8 cellular contexts compared by ENCODE assay signal in the genomic region with DNA sequence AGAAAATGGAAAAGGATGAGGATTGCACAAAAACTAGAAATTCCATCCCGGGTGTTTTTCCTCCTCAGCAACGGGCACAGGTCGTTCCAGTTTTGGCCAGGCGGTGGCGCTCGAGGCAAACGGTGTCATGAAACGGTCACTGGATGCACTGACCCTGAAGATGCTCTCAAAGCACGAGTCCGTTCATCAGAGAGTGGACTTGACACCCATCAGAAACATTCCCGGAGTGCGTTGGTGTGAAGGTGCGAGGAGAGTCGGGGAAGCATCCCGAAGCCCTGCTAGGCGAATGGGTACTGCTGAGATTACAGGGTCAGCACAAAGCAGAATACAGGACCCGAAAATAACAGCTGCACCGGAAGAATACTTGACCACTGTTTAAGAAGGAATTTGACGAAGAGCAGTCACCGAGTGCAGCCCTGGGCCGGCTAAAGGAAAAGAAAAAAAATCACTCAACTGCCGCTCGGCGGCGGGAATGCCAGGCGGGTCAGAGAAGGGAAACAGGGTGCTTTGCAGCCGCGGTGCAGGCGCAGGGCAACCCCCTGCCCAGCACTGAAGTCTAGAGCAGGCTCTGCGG.
DNase-seq lines count a peak whose midpoint lies in the region; ATAC-seq and FAIRE-seq lines count a peak whose summit lies in the region.

No MANE protein-coding gene starts in this region.

- no peak for ATAC-seq in HG02840 (IDR thresholded peaks at IDR 0.05; ENCODE audit: low FRiP score, unreplicated experiment)

- peak; percentile 40 for DNase-seq in NK-92 treated with Interleukin-12 subunit alpha and Interleukin-12 subunit beta, amount 100 ng/mL, for 24 hours (lab: John Stamatoyannopoulos, UW)
- DNase-seq in NK-92 (lab: John Stamatoyannopoulos, UW; ENCODE audit: unreplicated experiment) = no peak
- peak; percentile 74 for DNase-seq in NCI-H2196 treated with DMSO at 0.1 percent for 48 hours (lab: John Stamatoyannopoulos, UW; ENCODE audit: unreplicated experiment)
- DNase-seq in activated CD4-positive, CD25-positive, alpha-beta regulatory T cell treated with anti-CD3 and anti-CD28 coated beads, Interleukin-2, amount 50 U/mL, for 16 hours (ENCODE audit: low read depth, low spot score) = peak; percentile 40
- peak in 56 of 61 donors; percentile 11 to 77 (median 49) for DNase-seq in caudate nucleus (lab: John Stamatoyannopoulos, UW)
- peak; percentile 47 for DNase-seq in smooth muscle cell of the brain vasculature (ENCODE audit: low read depth, low spot score)

- peak overlapping the region; percentile 52 for H3K27ac ChIP-seq in caudate nucleus (ENCODE audit: low read depth, low read length)

- FAIRE-seq in islet of Langerhans (lab: Jason Lieb, UNC) = peak; percentile 9
